Comparison of ENCODE assay signal across 27 cellular contexts in genomic region chr6:34092631-34093030, GRCh38. TPM values are rescaled to one million over a fixed set of nuclear protein-coding genes. Genes with fewer than 3 reads are reported as not detected.
"Had no signal": no experiment of that assay in that cellular context is flagged by ENCODE, and none has a peak within 500 bp of the region (broad histone marks: within the 10 kb centered on the region; RNA-seq: fewer than 3 reads in every experiment).

No MANE protein-coding gene starts in this region.

- H3K4me3 ChIP-seq: coronary artery, gastrocnemius medialis, hepatocyte, lung, pancreas, smooth muscle cell, suprapubic skin, transverse colon, vagina had no signal

- H3K9me3 ChIP-seq: gastrocnemius medialis, neutrophil, pancreas, suprapubic skin, transverse colon, vagina had no signal

- H3K4me1 ChIP-seq: gastrocnemius medialis, pancreas, suprapubic skin, transverse colon, vagina had no signal

- H3K27ac Mint-ChIP-seq: memory B cell; natural killer cell; progenitor cell of endocrine pancreas; stimulated activated naive CD8-positive, alpha-beta T cell treated with anti-CD3 and anti-CD28 coated beads, Interleukin-15, Interleukin-2, amounts not matched to agents 100 ng/mL and 50 ng/mL, for 24 hours had no signal

- H3K4me1 Mint-ChIP-seq: memory B cell, natural killer cell had no signal

- H3K27ac ChIP-seq: coronary artery, gastrocnemius medialis, hepatocyte, neutrophil, pancreas, suprapubic skin, transverse colon, vagina had no signal

- H3K9me3 Mint-ChIP-seq: effector memory CD8-positive, alpha-beta T cell; natural killer cell; stimulated activated naive CD8-positive, alpha-beta T cell treated with anti-CD3 and anti-CD28 coated beads, Interleukin-15, Interleukin-2, amounts not matched to agents 100 ng/mL and 50 ng/mL, for 24 hours had no signal

- H3K36me3 Mint-ChIP-seq: memory B cell, natural killer cell had no signal

- H3K27me3 ChIP-seq: hepatocyte, pancreas, vagina had no signal

- H3K36me3 ChIP-seq: gastrocnemius medialis, neutrophil, pancreas, suprapubic skin, transverse colon, vagina had no signal

- DNase-seq: effector memory CD8-positive, alpha-beta T cell; foreskin fibroblast; gastrocnemius medialis; head of caudate nucleus; kidney; natural killer cell; pancreas; stimulated activated CD4-positive, alpha-beta T cell treated with anti-CD3 and anti-CD28 coated beads, Interleukin-12 subunit alpha, Interleukin-12 subunit beta, amount 100 ng/mL, for 4 hours; stimulated activated CD4-positive, alpha-beta T cell treated with anti-CD3 and anti-CD28 coated beads, Interleukin-1b, Interleukin-23, amount 100 ng/mL, for 48 hours; stimulated activated CD4-positive, alpha-beta T cell treated with anti-CD3 and anti-CD28 coated beads, Interleukin-4, amount 100 ng/mL, for 1 hour; stimulated activated CD8-positive, alpha-beta memory T cell treated with anti-CD3 and anti-CD28 coated beads, Interleukin-4, amount 100 ng/mL, for 48 hours; transverse colon had no signal

- H3K4me3 Mint-ChIP-seq: effector memory CD8-positive, alpha-beta T cell; memory B cell; natural killer cell; stimulated activated naive CD8-positive, alpha-beta T cell treated with anti-CD3 and anti-CD28 coated beads, Interleukin-15, Interleukin-2, amounts not matched to agents 100 ng/mL and 50 ng/mL, for 24 hours had no signal

RNA-seq across cellular contexts. Expression of gene GRM4, which starts 53.3 kb away (rescaled TPM):
- total RNA-seq: esophagus mucosa, glomerular endothelial cell, kidney, left lobe of liver, liver, natural killer cell, sciatic nerve, smooth muscle cell, suprapubic skin, transverse colon, vagina had no signal
- polyA plus RNA-seq: hepatocyte, liver had no signal
